In the genomic region with DNA sequence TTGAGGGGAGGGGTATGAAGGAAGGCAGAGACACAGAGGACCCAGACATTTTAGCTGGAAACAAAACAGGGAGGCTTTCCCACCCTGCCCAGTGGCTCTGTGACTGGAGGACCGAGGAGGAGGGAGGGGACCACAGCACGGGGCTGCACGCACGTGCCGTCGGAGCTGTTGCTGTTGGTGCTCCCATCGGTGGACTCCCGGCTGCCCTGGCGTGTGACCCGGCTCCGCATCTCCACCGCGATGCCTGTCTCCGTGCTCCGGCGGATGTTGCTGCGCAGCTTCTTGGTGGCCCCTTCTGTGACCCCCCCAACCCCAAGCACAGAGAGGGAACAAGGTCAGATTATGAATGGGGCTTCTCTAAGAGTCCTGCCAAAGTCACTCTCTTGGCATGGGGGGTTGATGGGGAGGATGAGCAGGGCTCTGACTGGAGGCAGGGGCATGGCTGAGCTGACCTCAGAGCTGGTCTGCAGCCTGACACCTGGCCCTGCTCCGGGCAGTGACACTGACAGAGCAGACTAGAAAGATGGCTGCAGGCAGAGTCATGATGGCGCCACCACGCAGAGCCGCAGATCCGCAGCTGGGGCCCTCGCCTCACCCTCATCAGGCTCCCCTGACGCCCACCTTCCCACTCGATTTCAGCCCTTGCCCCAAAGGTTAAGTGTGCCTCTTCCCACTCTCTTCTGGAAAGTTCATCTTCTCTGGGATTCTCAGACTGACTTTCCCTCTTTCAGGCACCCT, we compare ENCODE assay signal across 24 cellular contexts.
"Had no signal": no experiment of that assay in that cellular context is flagged by ENCODE, and none has a peak within 500 bp of the region (broad histone marks: within the 10 kb centered on the region; RNA-seq: fewer than 3 reads in every experiment).

No MANE protein-coding gene starts in this region.

- H3K27ac Mint-ChIP-seq: activated naive CD4-positive, alpha-beta T cell treated with anti-CD3 and anti-CD28 coated beads, Interleukin-2, amount 50 U/mL, for 24 hours; immature natural killer cell; memory B cell; natural killer cell treated with Interleukin-12 subunit alpha and Interleukin-12 subunit beta and Interleukin-15 and Interleukin-18, amount 100 ng/mL, for 72 hours; T-helper 1 cell treated with Interleukin-12 subunit alpha and Interleukin-12 subunit beta and Interleukin-4 antibody, amounts not matched to agents 30 μg/mL and 1 μg/mL, for 36 hours; WTC11 had no signal

- H3K4me1 Mint-ChIP-seq: WTC11 had no signal

- H3K27me3 Mint-ChIP-seq: activated naive CD4-positive, alpha-beta T cell treated with anti-CD3 and anti-CD28 coated beads, Interleukin-2, amount 50 U/mL, for 24 hours; memory B cell had no signal

- DNase-seq: activated CD4-positive, alpha-beta T cell treated with anti-CD3 and anti-CD28 coated beads for 4 hours; activated CD4-positive, alpha-beta T cell treated with anti-CD3 and anti-CD28 coated beads, Interleukin-2, amount 50 U/mL, for 48 hours; activated gamma-delta T cell; activated T-cell treated with anti-CD3 and anti-CD28 coated beads, Interleukin-2, amount 50 U/mL, for 48 hours; adrenal gland; cortex of kidney; foreskin melanocyte; glutamatergic neuron; immature natural killer cell; left ventricle myocardium superior; right lobe of liver; stimulated activated CD4-positive, alpha-beta T cell treated with anti-CD3 and anti-CD28 coated beads, Interleukin-2, amount 100 ng/mL, for 48 hours; stimulated activated naive CD4-positive, alpha-beta T cell treated with Interleukin-2 at 50 U/mL for 16 hours; T1000; tibial artery had no signal

- H3K4me1 ChIP-seq: breast epithelium, right lobe of liver, tibial artery had no signal

- H3K27me3 ChIP-seq: adrenal gland, breast epithelium, hepatocyte, right lobe of liver, tibial artery had no signal

- H3K27ac ChIP-seq: breast epithelium, hepatocyte, parathyroid adenoma, right lobe of liver, tibial artery had no signal

- H3K9ac ChIP-seq: parathyroid adenoma had no signal

- H3K36me3 Mint-ChIP-seq: activated naive CD4-positive, alpha-beta T cell treated with anti-CD3 and anti-CD28 coated beads, Interleukin-2, amount 50 U/mL, for 24 hours; immature natural killer cell; natural killer cell treated with Interleukin-12 subunit alpha and Interleukin-12 subunit beta and Interleukin-15 and Interleukin-18, amount 100 ng/mL, for 72 hours; WTC11 had no signal

- ATAC-seq: left ventricle myocardium superior; natural killer cell treated with Interleukin-12 subunit alpha and Interleukin-12 subunit beta and Interleukin-15 and Interleukin-18, amount 100 ng/mL, for 72 hours; right lobe of liver; WTC11 had no signal

- H3K9me3 Mint-ChIP-seq: activated naive CD4-positive, alpha-beta T cell treated with anti-CD3 and anti-CD28 coated beads, Interleukin-2, amount 50 U/mL, for 24 hours; immature natural killer cell; natural killer cell treated with Interleukin-12 subunit alpha and Interleukin-12 subunit beta and Interleukin-15 and Interleukin-18, amount 100 ng/mL, for 72 hours; T-helper 1 cell treated with Interleukin-12 subunit alpha and Interleukin-12 subunit beta and Interleukin-4 antibody, amounts not matched to agents 30 μg/mL and 1 μg/mL, for 36 hours; WTC11 had no signal

- H3K4me2 ChIP-seq: hepatocyte, smooth muscle cell had no signal

- H3K9me3 ChIP-seq: adrenal gland, breast epithelium, right lobe of liver, tibial artery had no signal

- H3K4me3 Mint-ChIP-seq: activated naive CD4-positive, alpha-beta T cell treated with anti-CD3 and anti-CD28 coated beads, Interleukin-2, amount 50 U/mL, for 24 hours; immature natural killer cell; memory B cell; natural killer cell treated with Interleukin-12 subunit alpha and Interleukin-12 subunit beta and Interleukin-15 and Interleukin-18, amount 100 ng/mL, for 72 hours; T-helper 1 cell treated with Interleukin-12 subunit alpha and Interleukin-12 subunit beta and Interleukin-4 antibody, amounts not matched to agents 30 μg/mL and 1 μg/mL, for 36 hours; WTC11 had no signal

- H3K36me3 ChIP-seq: adrenal gland, breast epithelium, right lobe of liver had no signal

- H3K4me3 ChIP-seq: adrenal gland, breast epithelium, hepatocyte, right lobe of liver, smooth muscle cell, tibial artery had no signal

- H3K79me2 ChIP-seq: hepatocyte, parathyroid adenoma had no signal

- H2AFZ ChIP-seq: hepatocyte, parathyroid adenoma had no signal
